ENCODE assay signal across 18 cellular contexts in the genomic region with DNA sequence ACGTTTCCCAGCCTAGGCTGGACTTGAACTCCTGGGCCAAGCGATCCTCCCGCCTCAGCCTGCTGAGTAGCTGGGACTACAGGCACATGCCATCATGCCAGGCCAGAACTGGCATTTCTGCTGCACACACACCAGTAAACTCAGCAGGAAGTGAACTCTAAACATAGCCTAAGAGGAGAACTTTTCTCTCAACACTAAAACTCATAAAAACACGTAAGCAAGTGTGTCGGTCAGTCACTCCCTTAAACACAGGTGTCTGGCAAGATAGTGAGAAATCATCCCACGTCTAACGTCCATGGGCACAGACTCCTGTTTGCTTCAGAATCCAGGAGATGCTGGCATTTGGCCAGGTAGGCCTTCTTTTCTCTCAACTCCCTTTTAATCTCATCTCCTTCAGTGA.
A peak's percentile ranks its signal among the peaks of the same experiment; 100 is the strongest.
DNase-seq lines count a peak whose midpoint lies in the region; TF ChIP-seq lines count a peak whose summit lies in the region.
"Had no signal": no experiment of that assay in that cellular context is flagged by ENCODE, and none has a peak within 500 bp of the region (broad histone marks: within the 10 kb centered on the region; RNA-seq: fewer than 3 reads in every experiment).

No MANE protein-coding gene starts in this region.

- intact Hi-C loops in left ventricle myocardium inferior (cut with micrococcal nuclease) = no loop called here
- intact Hi-C loops in cardiac septum (cut with DNase I) = no loop called here
- intact Hi-C loops in breast epithelium (cut with DNase I; ENCODE audit: low total_unique reads) = no loop called here
- intact Hi-C loops in tibial artery (cut with DNase I; ENCODE audit: low total_unique reads) = no loop called here

- H3K27ac ChIP-seq in left ventricle myocardium inferior (replicated peaks) = peak overlapping the region; percentile 56
- H3K27ac ChIP-seq in breast epithelium = peak overlapping the region; percentile 15 to 55
- peak overlapping the region; percentile 15 to 45 for H3K27ac ChIP-seq in tibial artery

- peaks cover 22% of the 10 kb centered on the region for H3K4me1 Mint-ChIP-seq in mesothelial cell of epicardium
- H3K4me1 Mint-ChIP-seq: activated T-helper 17 cell treated with anti-CD3 and anti-CD28 coated beads, Interleukin-2, amount 50 U/mL, for 72 hours; CD4-positive, CD25-positive, alpha-beta regulatory T cell; central memory CD8-positive, alpha-beta T cell had no signal

- DNase-seq in left ventricle myocardium inferior (no peak), cardiac septum (ENCODE audit: low spot score) (no peak), breast epithelium (ENCODE audit: low spot score in 2 of 2) (no peak), mesothelial cell of epicardium (ENCODE audit: low spot score in 2 of 2, unreplicated experiment in 2 of 2) (no peak), tibial artery (no peak), putamen (ENCODE audit: low spot score) (no peak), hepatic stellate cell (ENCODE audit: low spot score) (no peak)
- no peak for DNase-seq in stimulated activated CD8-positive, alpha-beta memory T cell treated with anti-CD3 and anti-CD28 coated beads, Interleukin-4, amount 100 ng/mL, for 48 hours
- DNase-seq: CD4-positive, CD25-positive, alpha-beta regulatory T cell; DMS79; effector CD8-positive, alpha-beta T cell; left cardiac atrium; NCI-H1436 treated with DMSO at 0.1 percent for 48 hours; posterior cingulate gyrus; SIG-M5; stimulated activated naive CD4-positive, alpha-beta T cell had no signal

- peaks cover 2% of the 10 kb centered on the region for H3K36me3 Mint-ChIP-seq in mesothelial cell of epicardium
- H3K36me3 Mint-ChIP-seq: CD4-positive, CD25-positive, alpha-beta regulatory T cell had no signal

- H3K36me3 ChIP-seq in left ventricle myocardium inferior = no peaks in the 10 kb centered on the region
- no peaks in the 10 kb centered on the region for H3K36me3 ChIP-seq in breast epithelium
- H3K36me3 ChIP-seq in tibial artery = no peaks in the 10 kb centered on the region

- no peak overlapping the region for H3K4me3 Mint-ChIP-seq in mesothelial cell of epicardium
- H3K4me3 Mint-ChIP-seq: activated T-helper 17 cell treated with anti-CD3 and anti-CD28 coated beads, Interleukin-2, amount 50 U/mL, for 72 hours; CD4-positive, CD25-positive, alpha-beta regulatory T cell; central memory CD8-positive, alpha-beta T cell had no signal

- no peaks in the 10 kb centered on the region for H3K27me3 Mint-ChIP-seq in mesothelial cell of epicardium (ENCODE audit: low read depth)

- no peaks in the 10 kb centered on the region for H3K9me3 ChIP-seq in left ventricle myocardium inferior (replicated peaks)
- no peaks in the 10 kb centered on the region for H3K9me3 ChIP-seq in breast epithelium
- H3K9me3 ChIP-seq in tibial artery = no peaks in the 10 kb centered on the region

- peak overlapping the region; percentile 79 for H3K27ac Mint-ChIP-seq in mesothelial cell of epicardium
- H3K27ac Mint-ChIP-seq: activated T-helper 17 cell treated with anti-CD3 and anti-CD28 coated beads, Interleukin-2, amount 50 U/mL, for 72 hours; CD4-positive, CD25-positive, alpha-beta regulatory T cell had no signal

- no peaks in the 10 kb centered on the region for H3K9me3 Mint-ChIP-seq in mesothelial cell of epicardium
- H3K9me3 Mint-ChIP-seq: activated T-helper 17 cell treated with anti-CD3 and anti-CD28 coated beads, Interleukin-2, amount 50 U/mL, for 72 hours; central memory CD8-positive, alpha-beta T cell had no signal

- H3K4me3 ChIP-seq in left ventricle myocardium inferior = no peak overlapping the region
- no peak overlapping the region for H3K4me3 ChIP-seq in breast epithelium
- no peak overlapping the region for H3K4me3 ChIP-seq in tibial artery

- no peak for TF ChIP-seq POLR2A in breast epithelium (IDR thresholded peaks at IDR 0.05)

- H3K4me1 ChIP-seq in left ventricle myocardium inferior (peaks cover 72% of the 10 kb centered on the region), breast epithelium (no peaks in the 10 kb centered on the region), tibial artery (peaks cover 0 to 52% (median 10%) of the 10 kb centered on the region in 4 donors)

- TF ChIP-seq CTCF in left ventricle myocardium inferior (IDR thresholded peaks at IDR 0.05; ENCODE audit: borderline replicate concordance) (no peak), breast epithelium (IDR thresholded peaks at IDR 0.05) (no peak), mesothelial cell of epicardium (IDR thresholded peaks at IDR 0.05; ENCODE audit: unreplicated experiment) (no peak), tibial artery (IDR thresholded peaks at IDR 0.05) (no peak)

- H3K27me3 ChIP-seq in left ventricle myocardium inferior (ENCODE audit: low read depth) = no peaks in the 10 kb centered on the region
- no peaks in the 10 kb centered on the region for H3K27me3 ChIP-seq in breast epithelium
- H3K27me3 ChIP-seq in tibial artery = no peaks in the 10 kb centered on the region
